In genomic region chr11:128814856-128815705, GRCh38 we compare ENCODE assay signal across 8 cellular contexts. TPM values are rescaled to one million over a fixed set of nuclear protein-coding genes. Genes with fewer than 3 reads are reported as not detected.
DNase-seq lines count a peak whose midpoint lies in the region; ATAC-seq, FAIRE-seq and TF ChIP-seq lines count a peak whose summit lies in the region.

No MANE protein-coding gene starts in this region.

- peaks cover 11% of the 10 kb centered on the region for H3K36me3 ChIP-seq in A673 (ENCODE audit: insufficient read depth, low read length, poor library complexity, severe bottlenecking)
- no peaks in the 10 kb centered on the region for H3K36me3 ChIP-seq in K562 (ENCODE audit: control insufficient read depth, insufficient read depth, low read length)
- H3K36me3 ChIP-seq in colonic mucosa: no peaks in the 10 kb centered on the region

- TF ChIP-seq CTCF in A673 (conservative IDR thresholded peaks at IDR 0.05; ENCODE audit: low read depth, low read length) (no peak), K562 (IDR thresholded peaks at IDR 0.05 in 2 of 3, conservative IDR thresholded peaks at IDR 0.05 in 1 of 3; ENCODE audit: insufficient read depth in 2 of 3, low read depth in 1 of 3, low read length in 3 of 3) (no peak), colonic mucosa (IDR thresholded peaks at IDR 0.05) (no peak)

- H3K4me2 ChIP-seq in K562 (ENCODE audit: insufficient read depth, low read length): no peak overlapping the region

- H3K27me3 ChIP-seq in A673 (replicated peaks; ENCODE audit: insufficient read depth, low read depth, low read length, poor library complexity) (peaks cover 4% of the 10 kb centered on the region), K562 (ENCODE audit: control insufficient read depth in 2 of 2, insufficient read depth in 2 of 2, low read length in 2 of 2) (peaks cover 0 to 6% of the 10 kb centered on the region in 2 experiments; a peak in 1 of 5 replicates), colonic mucosa (no peaks in the 10 kb centered on the region)

- H3K4me3 Mint-ChIP-seq in activated CD4-positive, alpha-beta memory T cell treated with anti-CD3 and anti-CD28 coated beads, Interleukin-2, amount 10 ng/mL, durations not matched to agents 7 days and 5 days: no peak overlapping the region

- H3K4me3 ChIP-seq in A673 (ENCODE audit: low read depth, low read length, poor library complexity, severe bottlenecking) (no peak overlapping the region), K562 (no peak overlapping the region), colonic mucosa (no peak overlapping the region)

- in situ Hi-C loops in K562 (cut with MboI): no loop called here

- TF ChIP-seq RAD21 in K562 (CRISPR knock-in tag; conservative IDR thresholded peaks at IDR 0.05 in 1 of 2, IDR thresholded peaks at IDR 0.05 in 1 of 2): no peak

- CTCF ChIA-PET in A673 (lab: Charles Lee) (no interaction called here), K562 (lab: Yijun Ruan, JAX; ENCODE audit: low intra/inter-chr PET ratio) (no interaction called here)
- CTCF ChIA-PET in activated CD4-positive, alpha-beta memory T cell treated with anti-CD3 and anti-CD28 coated beads, Interleukin-2, amount 10 ng/mL, durations not matched to agents 7 days and 5 days (lab: Charles Lee): no interaction called here

- peaks cover 49% of the 10 kb centered on the region for H3K36me3 Mint-ChIP-seq in activated CD4-positive, alpha-beta memory T cell treated with anti-CD3 and anti-CD28 coated beads, Interleukin-2, amount 10 ng/mL, durations not matched to agents 7 days and 5 days (ENCODE audit: low read depth)

- TF ChIP-seq POLR2A in K562 (conservative IDR thresholded peaks at IDR 0.05): no peak

- no peak for TF ChIP-seq EP300 in K562 (IDR thresholded peaks at IDR 0.05; ENCODE audit: low read length)

- no peak overlapping the region for H2AFZ ChIP-seq in K562 (ENCODE audit: low read depth, low read length)

- H3K9me3 ChIP-seq in A673 (ENCODE audit: low read depth, low read length, poor library complexity, severe bottlenecking) (no peaks in the 10 kb centered on the region), K562 (replicated peaks; ENCODE audit: control insufficient read depth, insufficient read depth, low read depth, low read length) (no peaks in the 10 kb centered on the region), colonic mucosa (no peaks in the 10 kb centered on the region)

- H3K4me1 ChIP-seq in A673 (ENCODE audit: insufficient read depth, low read length, poor library complexity, severe bottlenecking): no peaks in the 10 kb centered on the region
- H3K4me1 ChIP-seq in K562 (replicated peaks in 1 of 2; ENCODE audit: control insufficient read depth in 2 of 2, insufficient read depth in 2 of 2, low read length in 2 of 2): no peaks in the 10 kb centered on the region
- H3K4me1 ChIP-seq in colonic mucosa: no peaks in the 10 kb centered on the region

- no peaks in the 10 kb centered on the region for H3K9me3 Mint-ChIP-seq in activated CD4-positive, alpha-beta memory T cell treated with anti-CD3 and anti-CD28 coated beads, Interleukin-2, amount 10 ng/mL, durations not matched to agents 7 days and 5 days

- BruUV-seq in A673 (replicated peaks; lab: Mats Ljungman, UMichigan) (no TSS peak), K562 (replicated peaks; lab: Mats Ljungman, UMichigan) (no TSS peak)

- H3K9ac ChIP-seq in K562 (ENCODE audit: insufficient read depth in 1 of 2, low read depth in 2 of 2, low read length in 2 of 2) (no peak overlapping the region), colonic mucosa (ENCODE audit: low read depth in 2 of 2, low read length in 2 of 2) (no peak overlapping the region)

- FAIRE-seq in K562 (lab: Jason Lieb, UNC): no peak

- intact Hi-C loops in A673 (cut with micrococcal nuclease; ENCODE audit: unreplicated experiment) (no loop called here), K562 (cut with micrococcal nuclease) (no loop called here), colonic mucosa (cut with DNase I) (no loop called here)

- 1% methylated on average over 9 of the region's 9 CpGs for WGBS in K562 (ENCODE audit: insufficient coverage, low coverage, missing lambda C conversion rate)

- POLR2A ChIA-PET in A673 (lab: Charles Lee; ENCODE audit: low non-redundant PET) (no interaction called here), K562 (lab: Yijun Ruan, JAX) (no interaction called here)
- POLR2A ChIA-PET in activated CD4-positive, alpha-beta memory T cell treated with anti-CD3 and anti-CD28 coated beads, Interleukin-2, amount 10 ng/mL, durations not matched to agents 7 days and 5 days (lab: Charles Lee): no interaction called here

- no peaks in the 10 kb centered on the region for H4K20me1 ChIP-seq in K562 (replicated peaks; ENCODE audit: control insufficient read depth, insufficient read depth, low read length)

- ATAC-seq in K562: 0 out of 3 replicates have a peak, but pooled peaks have one; percentile 52

- no peaks in the 10 kb centered on the region for H3K9me1 ChIP-seq in K562 (ENCODE audit: control insufficient read depth, insufficient read depth, low read length)

- no peaks in the 10 kb centered on the region for H3K79me2 ChIP-seq in K562 (ENCODE audit: control insufficient read depth, insufficient read depth, low read length)

- H3K4me1 Mint-ChIP-seq in activated CD4-positive, alpha-beta memory T cell treated with anti-CD3 and anti-CD28 coated beads, Interleukin-2, amount 10 ng/mL, durations not matched to agents 7 days and 5 days: peaks cover 1% of the 10 kb centered on the region

- H3K27ac ChIP-seq in A673 (ENCODE audit: low read depth, low read length, poor library complexity, severe bottlenecking) (no peak overlapping the region), K562 (ENCODE audit: extremely low read depth, low read depth, low read length) (no peak overlapping the region), colonic mucosa (no peak overlapping the region)

- H3K27me3 Mint-ChIP-seq in activated CD4-positive, alpha-beta memory T cell treated with anti-CD3 and anti-CD28 coated beads, Interleukin-2, amount 10 ng/mL, durations not matched to agents 7 days and 5 days: no peaks in the 10 kb centered on the region

- H3K27ac Mint-ChIP-seq in activated CD4-positive, alpha-beta memory T cell treated with anti-CD3 and anti-CD28 coated beads, Interleukin-2, amount 10 ng/mL, durations not matched to agents 7 days and 5 days: no peak overlapping the region

- DNase-seq in A673 (ENCODE audit: low spot score): peak; percentile 81
- DNase-seq in HPDE6-E6E7 (ENCODE audit: extremely low spot score): peak; percentile 25
- DNase-seq in K562 (ENCODE audit: extremely low read depth in 1 of 4, low spot score in 3 of 4): peak in 1 of 4 experiments; percentile 1
- DNase-seq in kidney glomerular epithelial cell (lab: John Stamatoyannopoulos, UW): peak; percentile 54
- DNase-seq in colonic mucosa: no peak
- no peak for DNase-seq in activated CD4-positive, CD25-positive, alpha-beta regulatory T cell (lab: John Stamatoyannopoulos, UW)
- DNase-seq in activated CD4-positive, alpha-beta memory T cell treated with anti-CD3 and anti-CD28 coated beads, Interleukin-2, amount 10 ng/mL, durations not matched to agents 7 days and 5 days: no peak
- no peak for DNase-seq in NOMO-1 treated with dmso at 0.1 percent for 144 hours (lab: John Stamatoyannopoulos, UW; ENCODE audit: unreplicated experiment)

TF ChIP-seq in K562, 482 proteins besides CTCF, POLR2A, EP300 and RAD21 (continues in another document):
- TF ChIP-seq GABPA (tag; conservative IDR thresholded peaks at IDR 0.05; ENCODE audit: low read depth) (0 out of 2 replicates have a peak, but pooled peaks have one; percentile 36), SPI1 (IDR thresholded peaks at IDR 0.05; ENCODE audit: borderline replicate concordance, low read depth, low read length) (peak; percentile 61; the same call in 1 of the 2 replicates), NR0B1 (IDR thresholded peaks at IDR 0.05; ENCODE audit: partially characterized antibody) (no peak), NONO (IDR thresholded peaks at IDR 0.05; ENCODE audit: low read depth in 2 of 2, low read length in 1 of 2) (no peak), HCFC1 (IDR thresholded peaks at IDR 0.05; ENCODE audit: low read depth, low read length) (peak; percentile 50; the same call in 1 of the 2 replicates)

RNA-seq across cellular contexts. Expression of gene KCNJ1, which starts 52.0 kb away (rescaled TPM):
- total RNA-seq in A673 (2021) (not detected in 2 replicates), K562 (2014; rRNA removed) (not detected in 2 replicates), K562 (2014; rRNA removed; fragmentation: Illumina TruSeq; extraction: Trizol) (not detected in 2 replicates), K562 (2015; rRNA removed; fragmentation: Illumina TruSeq; extraction: Trizol) (not detected in 2 replicates), K562 (2021) (not detected in 2 replicates), colonic mucosa (not detected)
- total RNA-seq in K562 (2011; cell fraction: chromatin; rRNA removed; ENCODE audit: low replicate concordance): not detected in 2 replicates
- total RNA-seq in K562 (2011; cell fraction: nucleolus; rRNA removed): not detected in 2 replicates
- total RNA-seq in K562 (2011; cell fraction: nucleoplasm; rRNA removed): not detected in 2 replicates
- polyA plus RNA-seq in K562 (2011; rRNA removed) (not detected in 2 replicates), K562 (2014; fragmentation: Illumina TruSeq; extraction: Trizol) (not detected in 2 replicates), K562 (2014; fragmentation: Nextera tagmentation; extraction: Ambion mirVana) (not detected), K562 (2014; rRNA removed) (not detected in 2 replicates)
- not detected in 2 replicates for polyA plus RNA-seq in K562 (2011; cell fraction: cytosol; rRNA removed)
- polyA plus RNA-seq in K562 (2011; cell fraction: nucleus; rRNA removed): not detected in 2 replicates
- not detected in 2 replicates for polyA plus RNA-seq in K562 (2012)
- not detected in 2 replicates for polyA minus RNA-seq in K562 (2011; rRNA and poly(A)+ RNA removed)
- polyA minus RNA-seq in K562 (2011; cell fraction: cytosol; rRNA and poly(A)+ RNA removed): not detected in 2 replicates
- not detected in 2 replicates for polyA minus RNA-seq in K562 (2011; cell fraction: nucleus; rRNA and poly(A)+ RNA removed)
- not detected for total RNA-seq in activated CD4-positive, alpha-beta memory T cell treated with anti-CD3 and anti-CD28 coated beads, Interleukin-2, amount 10 ng/mL, durations not matched to agents 7 days and 5 days

Comparison
In these comparisons a context has a peak if more than half of its experiments do, and no peak if none do; other contexts are left out.
1. DNase-seq: peak in A673 (single experiment), HPDE6-E6E7 (single experiment) and kidney glomerular epithelial cell (single experiment); none in colonic mucosa (single experiment), activated CD4-positive, CD25-positive, alpha-beta regulatory T cell (0 of 4), activated CD4-positive, alpha-beta memory T cell treated with anti-CD3 and anti-CD28 coated beads, Interleukin-2, amount 10 ng/mL, durations not matched to agents 7 days and 5 days (single experiment) and NOMO-1 treated with dmso at 0.1 percent for 144 hours (single experiment).